25 cellular contexts compared by ENCODE assay signal in genomic region chr16:88423448-88423850, GRCh38.
"Had no signal": no experiment of that assay in that cellular context is flagged by ENCODE, and none has a peak within 500 bp of the region (broad histone marks: within the 10 kb centered on the region; RNA-seq: fewer than 3 reads in every experiment).

No MANE protein-coding gene starts in this region.

- H3K4me1 Mint-ChIP-seq: activated CD4-positive, alpha-beta T cell treated with anti-CD3 and anti-CD28 coated beads, Interleukin-2, amount 10 ng/mL, durations not matched to agents 24 days and 14 days; activated CD8-positive, alpha-beta memory T cell treated with anti-CD3 and anti-CD28 coated beads, Interleukin-2, amount 10 ng/mL, durations not matched to agents 7 days and 5 days; activated naive CD8-positive, alpha-beta T cell treated with anti-CD3 and anti-CD28 coated beads, Interleukin-2, amount 50 U/mL, for 24 hours had no signal

- H3K9me3 Mint-ChIP-seq: activated B cell treated with CpG ODN at 0.5 μM for 24 hours; activated CD4-positive, alpha-beta T cell treated with anti-CD3 and anti-CD28 coated beads, Interleukin-2, amount 10 ng/mL, durations not matched to agents 24 days and 14 days; activated naive CD4-positive, alpha-beta T cell treated with anti-CD3 and anti-CD28 coated beads, Interleukin-2, amount 50 U/mL, for 72 hours; activated naive CD8-positive, alpha-beta T cell treated with anti-CD3 and anti-CD28 coated beads, Interleukin-2, amount 50 U/mL, for 24 hours; activated T-cell treated with anti-CD3 and anti-CD28 coated beads, Interleukin-2, amount 50 U/mL, for 24 hours; activated T-helper 1 cell treated with anti-CD3 and anti-CD28 coated beads, Interleukin-12 subunit alpha, Interleukin-12 subunit beta, Interleukin-2, Interleukin-4 antibody, amounts not matched to agents 30 ng/mL and 10 ng/mL and 1 ng/mL, durations not matched to agents 14 hours and 24 hours and 36 hours; T-helper 1 cell treated with Interleukin-12 subunit alpha and Interleukin-12 subunit beta and Interleukin-4 antibody, amounts not matched to agents 30 μg/mL and 1 μg/mL, for 36 hours had no signal

- H3K4me3 Mint-ChIP-seq: activated B cell treated with CpG ODN at 0.5 μM for 24 hours; activated CD4-positive, alpha-beta T cell treated with anti-CD3 and anti-CD28 coated beads, Interleukin-2, amount 10 ng/mL, durations not matched to agents 24 days and 14 days; activated CD8-positive, alpha-beta memory T cell treated with anti-CD3 and anti-CD28 coated beads, Interleukin-2, amount 10 ng/mL, durations not matched to agents 7 days and 5 days; activated naive CD8-positive, alpha-beta T cell treated with anti-CD3 and anti-CD28 coated beads, Interleukin-2, amount 50 U/mL, for 24 hours; activated T-cell treated with anti-CD3 and anti-CD28 coated beads, Interleukin-2, amount 50 U/mL, for 24 hours; activated T-helper 1 cell treated with anti-CD3 and anti-CD28 coated beads, Interleukin-12 subunit alpha, Interleukin-12 subunit beta, Interleukin-2, Interleukin-4 antibody, amounts not matched to agents 30 ng/mL and 10 ng/mL and 1 ng/mL, durations not matched to agents 14 hours and 24 hours and 36 hours; brain; T-helper 1 cell treated with Interleukin-12 subunit alpha and Interleukin-12 subunit beta and Interleukin-4 antibody, amounts not matched to agents 30 μg/mL and 1 μg/mL, for 36 hours had no signal

- H3K27ac Mint-ChIP-seq: activated B cell treated with CpG ODN at 0.5 μM for 24 hours; activated CD4-positive, alpha-beta T cell treated with anti-CD3 and anti-CD28 coated beads, Interleukin-2, amount 10 ng/mL, durations not matched to agents 24 days and 14 days; activated CD8-positive, alpha-beta memory T cell treated with anti-CD3 and anti-CD28 coated beads, Interleukin-2, amount 10 ng/mL, durations not matched to agents 7 days and 5 days; activated naive CD4-positive, alpha-beta T cell treated with anti-CD3 and anti-CD28 coated beads, Interleukin-2, amount 50 U/mL, for 72 hours; activated naive CD8-positive, alpha-beta T cell treated with anti-CD3 and anti-CD28 coated beads, Interleukin-2, amount 50 U/mL, for 24 hours; activated T-cell treated with anti-CD3 and anti-CD28 coated beads, Interleukin-2, amount 50 U/mL, for 24 hours; activated T-helper 1 cell treated with anti-CD3 and anti-CD28 coated beads, Interleukin-12 subunit alpha, Interleukin-12 subunit beta, Interleukin-2, Interleukin-4 antibody, amounts not matched to agents 30 ng/mL and 10 ng/mL and 1 ng/mL, durations not matched to agents 14 hours and 24 hours and 36 hours; T-helper 1 cell treated with Interleukin-12 subunit alpha and Interleukin-12 subunit beta and Interleukin-4 antibody, amounts not matched to agents 30 μg/mL and 1 μg/mL, for 36 hours had no signal

- H3K9me3 ChIP-seq: ascending aorta, Peyer's patch, SJSA1 had no signal

- H3K27me3 ChIP-seq: ascending aorta, Peyer's patch, SJSA1 had no signal

- H3K27me3 Mint-ChIP-seq: activated B cell treated with CpG ODN at 0.5 μM for 24 hours; activated naive CD8-positive, alpha-beta T cell treated with anti-CD3 and anti-CD28 coated beads, Interleukin-2, amount 50 U/mL, for 24 hours; activated T-cell treated with anti-CD3 and anti-CD28 coated beads, Interleukin-2, amount 50 U/mL, for 24 hours; brain had no signal

- H3K36me3 Mint-ChIP-seq: activated CD8-positive, alpha-beta memory T cell treated with anti-CD3 and anti-CD28 coated beads, Interleukin-2, amount 10 ng/mL, durations not matched to agents 7 days and 5 days; activated naive CD4-positive, alpha-beta T cell treated with anti-CD3 and anti-CD28 coated beads, Interleukin-2, amount 50 U/mL, for 72 hours; brain had no signal

- ATAC-seq: activated CD8-positive, alpha-beta memory T cell treated with anti-CD3 and anti-CD28 coated beads, Interleukin-2, amount 10 ng/mL, durations not matched to agents 7 days and 5 days; activated naive CD4-positive, alpha-beta T cell treated with anti-CD3 and anti-CD28 coated beads, Interleukin-2, amount 50 U/mL, for 72 hours; activated naive CD8-positive, alpha-beta T cell treated with anti-CD3 and anti-CD28 coated beads, Interleukin-2, amount 50 U/mL, for 24 hours had no signal

- H3K4me3 ChIP-seq: ascending aorta, Peyer's patch, SJSA1 had no signal

- DNase-seq: activated B cell treated with CpG ODN at 0.5 μM for 24 hours; activated CD4-positive, alpha-beta T cell treated with anti-CD3 and anti-CD28 coated beads for 1 hour; activated CD4-positive, alpha-beta T cell treated with anti-CD3 and anti-CD28 coated beads, Interleukin-2, amount 10 ng/mL, durations not matched to agents 24 days and 14 days; activated CD4-positive, alpha-beta T cell treated with anti-CD3 and anti-CD28 coated beads, Interleukin-2, amount 50 U/mL, for 48 hours; activated CD8-positive, alpha-beta memory T cell treated with anti-CD3 and anti-CD28 coated beads, Interleukin-2, amount 10 ng/mL, durations not matched to agents 7 days and 5 days; activated effector memory CD4-positive, alpha-beta T cell treated with Interleukin-2 at 50 U/mL for 16 hours; activated naive CD4-positive, alpha-beta T cell treated with Interleukin-2 at 50 U/mL for 16 hours; activated naive CD8-positive, alpha-beta T cell treated with anti-CD3 and anti-CD28 coated beads, Interleukin-2, amount 50 U/mL, for 24 hours; activated T-cell treated with anti-CD3 and anti-CD28 coated beads, Interleukin-2, amount 50 U/mL, for 24 hours; amniotic stem cell; MM.1S; NCI-H1092 treated with DMSO at 0.1 percent for 48 hours; NCI-H1417 treated with DMSO at 0.1 percent for 48 hours; NCI-H1694 treated with DMSO at 0.1 percent for 48 hours; NCI-H2081; NCI-H446; NCI-H524; Peyer's patch; SHP77 had no signal

- H3K4me1 ChIP-seq: Peyer's patch, SJSA1 had no signal

- H3K36me3 ChIP-seq: ascending aorta, Peyer's patch had no signal

- H3K27ac ChIP-seq: ascending aorta, Peyer's patch, SJSA1 had no signal
